In genomic region chr4:5712517-5712916, GRCh38 we compare ENCODE assay signal across 9 cellular contexts. TPM values are rescaled to one million over a fixed set of nuclear protein-coding genes. Genes with fewer than 3 reads are reported as not detected.
A peak's percentile ranks its signal among the peaks of the same experiment; 100 is the strongest.
DNase-seq lines count a peak whose midpoint lies in the region; ATAC-seq, FAIRE-seq and TF ChIP-seq lines count a peak whose summit lies in the region.
"Had no signal": no experiment of that assay in that cellular context is flagged by ENCODE, and none has a peak within 500 bp of the region (broad histone marks: within the 10 kb centered on the region; RNA-seq: fewer than 3 reads in every experiment).

No MANE protein-coding gene starts in this region.

- H3K27me3 ChIP-seq in brain microvascular endothelial cell (replicated peaks): no peaks in the 10 kb centered on the region

- H3K36me3 ChIP-seq in brain microvascular endothelial cell (replicated peaks): peaks cover 8% of the 10 kb centered on the region

- TF ChIP-seq CTCF in brain microvascular endothelial cell (IDR thresholded peaks at IDR 0.05; ENCODE audit: low read depth, low read length, missing control alignments): no peak

- FAIRE-seq in GM19239 (lab: Jason Lieb, UNC): no peak

- peak overlapping the region; percentile 90 for H3K27ac ChIP-seq in brain microvascular endothelial cell
- H3K27ac ChIP-seq: SK-N-MC had no signal

- peak; percentile 43 for ATAC-seq in HG03460 (IDR thresholded peaks at IDR 0.05; ENCODE audit: unreplicated experiment)

- DNase-seq in activated CD4-positive, alpha-beta T cell treated with anti-CD3 and anti-CD28 coated beads, Interleukin-2, amount 50 U/mL, for 48 hours: peak; percentile 12 to 21
- DNase-seq in activated CD4-positive, alpha-beta T cell treated with anti-CD3 and anti-CD28 coated beads for 4 hours: no peak
- DNase-seq in brain microvascular endothelial cell: peak; percentile 90
- DNase-seq in renal cortical epithelial cell (ENCODE audit: low read depth): peak; percentile 74
- DNase-seq in NCI-H1436 treated with DMSO at 0.1 percent for 48 hours (lab: John Stamatoyannopoulos, UW): no peak
- DNase-seq in GM19239 (ENCODE audit: insufficient read length, low spot score): no peak
- no peak for DNase-seq in NCI-H2171 (lab: John Stamatoyannopoulos, UW)

- in situ Hi-C loops in brain microvascular endothelial cell (cut with HindIII; ENCODE audit: low pct_ligation_motif_present, low sequenced_read_pairs): no loop called here

- peak overlapping the region; percentile 77 for H3K4me3 ChIP-seq in brain microvascular endothelial cell (ENCODE audit: low read depth, low read length)

RNA-seq across cellular contexts. Expression of gene EVC, which starts 1.5 kb away (rescaled TPM):
- 16.8 and 126 TPM in 2 replicates for total RNA-seq in renal cortical epithelial cell

RNA-seq across cellular contexts. Expression of gene EVC2, which starts 4.2 kb away (rescaled TPM):
- total RNA-seq in renal cortical epithelial cell: 6.6 and 14.7 TPM in 2 replicates

Comparison
In these comparisons a context has a peak if more than half of its experiments do, and no peak if none do; other contexts are left out.
1. DNase-seq: peak in activated CD4-positive, alpha-beta T cell treated with anti-CD3 and anti-CD28 coated beads, Interleukin-2, amount 50 U/mL, for 48 hours (2 of 2), brain microvascular endothelial cell (single experiment) and renal cortical epithelial cell (single experiment); none in activated CD4-positive, alpha-beta T cell treated with anti-CD3 and anti-CD28 coated beads for 4 hours (0 of 2), NCI-H1436 treated with DMSO at 0.1 percent for 48 hours (single experiment), GM19239 (single experiment) and NCI-H2171 (single experiment).